Comparison of ENCODE assay signal across 14 cellular contexts in the genomic region with DNA sequence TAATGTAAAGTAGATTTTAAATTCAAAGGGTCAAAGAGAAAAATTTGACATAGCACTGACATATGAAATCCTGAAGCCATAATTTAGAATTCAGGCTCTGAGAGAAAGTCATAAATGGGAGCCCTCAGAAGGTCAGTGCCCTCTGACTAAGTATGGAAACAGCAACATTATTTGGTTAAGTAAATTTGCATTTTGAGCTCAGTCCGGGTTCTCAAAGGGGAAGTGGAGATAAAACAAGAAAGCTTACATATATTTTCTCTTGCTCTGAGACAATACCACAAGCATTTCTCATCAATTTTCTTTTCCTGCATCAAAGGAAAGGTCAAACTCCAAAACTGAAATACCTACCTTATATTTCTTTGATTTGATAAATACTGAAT.
DNase-seq lines count a peak whose midpoint lies in the region; ATAC-seq, FAIRE-seq and TF ChIP-seq lines count a peak whose summit lies in the region.
"Had no signal": no experiment of that assay in that cellular context is flagged by ENCODE, and none has a peak within 500 bp of the region (broad histone marks: within the 10 kb centered on the region; RNA-seq: fewer than 3 reads in every experiment).

No MANE protein-coding gene starts in this region.

- H3K36me3 ChIP-seq in bronchial epithelial cell (ENCODE audit: control insufficient read depth, insufficient read depth, low read length), result no peaks in the 10 kb centered on the region
- H3K36me3 ChIP-seq: right atrium auricular region had no signal

- peak; percentile 96 for ATAC-seq in GM18498 (IDR thresholded peaks at IDR 0.05; ENCODE audit: unreplicated experiment)
- ATAC-seq in GM21447 (IDR thresholded peaks at IDR 0.05; ENCODE audit: unreplicated experiment), result peak; percentile 95
- peak; percentile 83 for ATAC-seq in HG03139 (IDR thresholded peaks at IDR 0.05; ENCODE audit: unreplicated experiment)
- ATAC-seq: left lobe of liver had no signal

- FAIRE-seq in bronchial epithelial cell (lab: Jason Lieb, UNC), result no peak
- FAIRE-seq: H1 had no signal

- DNase-seq in bronchial epithelial cell (ENCODE audit: low read depth) (peak; percentile 12), iPS-NIHi7 (ENCODE audit: extremely low spot score) (no peak), A172 (ENCODE audit: low spot score) (no peak)
- no peak for DNase-seq in effector CD8-positive, alpha-beta T cell (lab: John Stamatoyannopoulos, UW)
- no peak for DNase-seq in activated effector memory CD4-positive, alpha-beta T cell treated with anti-CD3 and anti-CD28 coated beads, Interleukin-2, amount 50 U/mL, for 16 hours
- DNase-seq: activated T-cell treated with anti-CD3 and anti-CD28 coated beads, Interleukin-2, amount 50 U/mL, for 24 hours; C1 segment of cervical spinal cord; NCI-H187 had no signal

- TF ChIP-seq CTCF in bronchial epithelial cell (IDR thresholded peaks at IDR 0.05; ENCODE audit: insufficient read depth, low read length, severe bottlenecking), result no peak

- no peaks in the 10 kb centered on the region for H3K27me3 ChIP-seq in bronchial epithelial cell (ENCODE audit: control insufficient read depth, insufficient read depth, low read length)
- H3K27me3 ChIP-seq: right atrium auricular region had no signal

- H3K4me3 ChIP-seq in bronchial epithelial cell (ENCODE audit: low read depth, low read length), result no peak overlapping the region
- H3K4me3 ChIP-seq: right atrium auricular region had no signal
